Comparison of ENCODE assay signal across 1 cellular context in genomic region chr19:38878575-38879399, GRCh38.
TF ChIP-seq lines count a peak whose summit lies in the region.

No MANE protein-coding gene starts in this region.

TF ChIP-seq in IMR-90, 13 proteins besides CTCF, POLR2A, EP300 and RAD21:
- no peak for TF ChIP-seq RFX5 (IDR thresholded peaks at IDR 0.05; ENCODE audit: low read depth, low read length)
- no peak for TF ChIP-seq CHD1 (IDR thresholded peaks at IDR 0.05; ENCODE audit: low read depth, low read length)
- no peak for TF ChIP-seq MXI1 (IDR thresholded peaks at IDR 0.05; ENCODE audit: borderline replicate concordance, low read depth, low read length)
- TF ChIP-seq BHLHE40 (IDR thresholded peaks at IDR 0.05; ENCODE audit: low read depth, low read length), result no peak
- no peak for TF ChIP-seq CEBPB (IDR thresholded peaks at IDR 0.05; ENCODE audit: low read depth, low read length)
- no peak for TF ChIP-seq RCOR1 (IDR thresholded peaks at IDR 0.05; ENCODE audit: insufficient replicate concordance, low read length)
- no peak for TF ChIP-seq USF2 (IDR thresholded peaks at IDR 0.05; ENCODE audit: low read depth, low read length)
